1 cellular context compared by ENCODE assay signal in the genomic region with DNA sequence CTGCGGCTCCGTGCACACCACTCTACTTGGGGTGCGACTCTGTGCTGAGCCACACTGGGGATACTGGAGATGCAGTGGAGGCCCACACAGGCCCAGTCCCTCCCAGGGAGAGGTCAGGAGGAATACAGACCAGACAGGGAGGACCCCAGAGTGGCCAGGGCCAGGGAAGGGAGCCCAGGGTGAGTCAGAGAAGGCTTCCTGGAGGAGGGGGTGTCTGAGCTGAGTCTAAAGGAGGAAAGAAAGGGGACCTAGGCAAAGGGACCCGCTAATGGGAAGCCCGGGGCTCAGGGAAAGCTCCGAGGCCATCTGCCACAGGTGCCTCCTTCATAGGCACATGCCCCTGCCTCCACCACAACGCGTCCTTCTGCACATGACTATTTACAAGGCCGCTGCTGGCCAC.
TF ChIP-seq lines count a peak whose summit lies in the region.

No MANE protein-coding gene starts in this region.

TF ChIP-seq in K562, 482 proteins besides CTCF, POLR2A, EP300 and RAD21:
- TF ChIP-seq HDAC2 (IDR thresholded peaks at IDR 0.05) (no peak), ZFP36 (IDR thresholded peaks at IDR 0.05; ENCODE audit: low read depth, low read length, partially characterized antibody) (peak; percentile 70)
